1 cellular context compared by ENCODE assay signal in the genomic region with DNA sequence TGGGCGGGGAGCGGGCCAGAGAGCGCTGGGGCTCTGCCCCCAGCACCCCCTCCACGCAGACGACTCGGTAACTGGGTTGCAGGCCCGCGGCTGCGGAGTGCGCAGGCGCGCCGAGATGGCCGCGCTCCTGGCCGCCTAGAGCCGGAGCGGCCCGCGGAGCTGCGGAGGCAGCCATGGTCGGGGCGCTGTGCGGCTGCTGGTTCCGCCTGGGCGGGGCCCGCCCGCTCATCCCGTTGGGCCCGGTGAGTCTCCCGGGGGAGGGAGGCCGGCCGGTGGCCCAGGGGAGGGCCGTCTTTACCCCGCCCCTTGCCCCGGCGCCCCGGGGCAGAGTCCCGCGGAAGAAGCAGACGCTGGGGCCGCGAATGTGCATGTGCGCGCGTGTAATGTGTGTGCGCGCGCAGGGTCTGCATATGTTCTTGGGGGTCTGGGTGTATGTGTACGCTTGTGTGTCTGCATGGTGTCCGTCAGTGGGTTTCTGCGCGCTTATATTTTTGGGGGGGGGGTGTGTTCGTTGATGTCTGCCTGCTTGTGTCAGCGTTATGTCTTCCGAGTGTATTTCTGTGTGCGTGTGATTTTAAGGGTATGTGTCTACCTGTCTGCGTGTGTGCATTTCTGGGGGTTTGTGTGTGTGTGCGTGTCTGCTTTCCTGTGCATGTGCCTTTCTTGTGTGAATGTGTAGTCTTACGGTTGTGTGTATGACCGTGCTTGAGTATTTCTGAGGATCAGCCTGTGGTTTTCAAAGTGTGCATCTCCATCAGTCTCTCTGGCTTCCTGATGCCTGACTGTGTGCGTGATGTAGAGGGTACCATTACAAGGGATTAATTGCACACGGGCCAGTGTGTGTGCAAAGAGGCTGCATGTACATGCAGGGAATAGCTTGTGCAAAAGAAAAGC.
TF ChIP-seq lines count a peak whose summit lies in the region.

A gene (plus strand): TSS at position 102 of the 894 bp plus-strand sequence. CDS start 72 bp downstream, at position 174.

TF ChIP-seq in K562, 482 proteins besides CTCF, POLR2A, EP300 and RAD21 (continued from another document and continues in another):
- TF ChIP-seq, protein P1, sequence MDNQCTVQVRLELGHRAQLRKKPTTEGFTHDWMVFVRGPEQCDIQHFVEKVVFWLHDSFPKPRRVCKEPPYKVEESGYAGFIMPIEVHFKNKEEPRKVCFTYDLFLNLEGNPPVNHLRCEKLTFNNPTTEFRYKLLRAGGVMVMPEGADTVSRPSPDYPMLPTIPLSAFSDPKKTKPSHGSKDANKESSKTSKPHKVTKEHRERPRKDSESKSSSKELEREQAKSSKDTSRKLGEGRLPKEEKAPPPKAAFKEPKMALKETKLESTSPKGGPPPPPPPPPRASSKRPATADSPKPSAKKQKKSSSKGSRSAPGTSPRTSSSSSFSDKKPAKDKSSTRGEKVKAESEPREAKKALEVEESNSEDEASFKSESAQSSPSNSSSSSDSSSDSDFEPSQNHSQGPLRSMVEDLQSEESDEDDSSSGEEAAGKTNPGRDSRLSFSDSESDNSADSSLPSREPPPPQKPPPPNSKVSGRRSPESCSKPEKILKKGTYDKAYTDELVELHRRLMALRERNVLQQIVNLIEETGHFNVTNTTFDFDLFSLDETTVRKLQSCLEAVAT (IDR thresholded peaks at IDR 0.05): peak; percentile 31 to 72; a peak in 1 of 4 replicates
- TF ChIP-seq ARHGAP35 (IDR thresholded peaks at IDR 0.05; ENCODE audit: partially characterized antibody) (peak; percentile 49), ZBTB7A (IDR thresholded peaks at IDR 0.05; ENCODE audit: borderline replicate concordance, control insufficient read depth, low read depth, low read length) (peak; percentile 34; the same call in 1 of the 2 replicates), POLR2G (IDR thresholded peaks at IDR 0.05; ENCODE audit: low read depth, low read length) (peak; percentile 92), MTA3 (IDR thresholded peaks at IDR 0.05; ENCODE audit: borderline replicate concordance) (0 out of 2 replicates have a peak, but pooled peaks have one; percentile 13), SMARCA4 (IDR thresholded peaks at IDR 0.05) (peak; percentile 31; the same call in 1 of the 2 replicates), ZNF77 (CRISPR knock-in tag; IDR thresholded peaks at IDR 0.05) (no peak), SMAD4 (CRISPR knock-in tag; conservative IDR thresholded peaks at IDR 0.05) (peak; percentile 21), CTBP1 (IDR thresholded peaks at IDR 0.05; ENCODE audit: borderline replicate concordance) (peak; percentile 71), CREM (IDR thresholded peaks at IDR 0.05; ENCODE audit: low read depth) (peak; percentile 2; the same call in 1 of the 2 replicates), KDM1A (IDR thresholded peaks at IDR 0.05) (peak in 1 of 2 experiments; percentile 82; a peak in 2 of 4 replicates), NRF1 (conservative IDR thresholded peaks at IDR 0.05 in 1 of 2, IDR thresholded peaks at IDR 0.05 in 1 of 2) (peak; percentile 90), HMGN3 (IDR thresholded peaks at IDR 0.05; ENCODE audit: borderline replicate concordance, extremely low read depth, insufficient read length, low read depth, low read length) (peak; percentile 70), LARP7 (IDR thresholded peaks at IDR 0.05) (0 out of 2 replicates have a peak, but pooled peaks have one; percentile 61), EHMT2 (IDR thresholded peaks at IDR 0.05) (peak; percentile 19; the same call in 1 of the 2 replicates), RBBP5 (IDR thresholded peaks at IDR 0.05; ENCODE audit: borderline replicate concordance, insufficient read depth, low read length, poor library complexity, severe bottlenecking) (peak; percentile 39), CCNT2 (IDR thresholded peaks at IDR 0.05; ENCODE audit: borderline replicate concordance, extremely low read depth, insufficient read length, low read depth, low read length) (peak; percentile 60), ZNF551 (CRISPR knock-in tag; IDR thresholded peaks at IDR 0.05) (no peak)
- TF ChIP-seq, protein P2, sequence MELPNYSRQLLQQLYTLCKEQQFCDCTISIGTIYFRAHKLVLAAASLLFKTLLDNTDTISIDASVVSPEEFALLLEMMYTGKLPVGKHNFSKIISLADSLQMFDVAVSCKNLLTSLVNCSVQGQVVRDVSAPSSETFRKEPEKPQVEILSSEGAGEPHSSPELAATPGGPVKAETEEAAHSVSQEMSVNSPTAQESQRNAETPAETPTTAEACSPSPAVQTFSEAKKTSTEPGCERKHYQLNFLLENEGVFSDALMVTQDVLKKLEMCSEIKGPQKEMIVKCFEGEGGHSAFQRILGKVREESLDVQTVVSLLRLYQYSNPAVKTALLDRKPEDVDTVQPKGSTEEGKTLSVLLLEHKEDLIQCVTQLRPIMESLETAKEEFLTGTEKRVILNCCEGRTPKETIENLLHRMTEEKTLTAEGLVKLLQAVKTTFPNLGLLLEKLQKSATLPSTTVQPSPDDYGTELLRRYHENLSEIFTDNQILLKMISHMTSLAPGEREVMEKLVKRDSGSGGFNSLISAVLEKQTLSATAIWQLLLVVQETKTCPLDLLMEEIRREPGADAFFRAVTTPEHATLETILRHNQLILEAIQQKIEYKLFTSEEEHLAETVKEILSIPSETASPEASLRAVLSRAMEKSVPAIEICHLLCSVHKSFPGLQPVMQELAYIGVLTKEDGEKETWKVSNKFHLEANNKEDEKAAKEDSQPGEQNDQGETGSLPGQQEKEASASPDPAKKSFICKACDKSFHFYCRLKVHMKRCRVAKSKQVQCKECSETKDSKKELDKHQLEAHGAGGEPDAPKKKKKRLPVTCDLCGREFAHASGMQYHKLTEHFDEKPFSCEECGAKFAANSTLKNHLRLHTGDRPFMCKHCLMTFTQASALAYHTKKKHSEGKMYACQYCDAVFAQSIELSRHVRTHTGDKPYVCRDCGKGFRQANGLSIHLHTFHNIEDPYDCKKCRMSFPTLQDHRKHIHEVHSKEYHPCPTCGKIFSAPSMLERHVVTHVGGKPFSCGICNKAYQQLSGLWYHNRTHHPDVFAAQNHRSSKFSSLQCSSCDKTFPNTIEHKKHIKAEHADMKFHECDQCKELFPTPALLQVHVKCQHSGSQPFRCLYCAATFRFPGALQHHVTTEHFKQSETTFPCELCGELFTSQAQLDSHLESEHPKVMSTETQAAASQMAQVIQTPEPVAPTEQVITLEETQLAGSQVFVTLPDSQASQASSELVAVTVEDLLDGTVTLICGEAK (IDR thresholded peaks at IDR 0.05): peak; percentile 57
- TF ChIP-seq, protein P2 (CRISPR knock-in tag; IDR thresholded peaks at IDR 0.05): no peak
- TF ChIP-seq, protein P3, sequence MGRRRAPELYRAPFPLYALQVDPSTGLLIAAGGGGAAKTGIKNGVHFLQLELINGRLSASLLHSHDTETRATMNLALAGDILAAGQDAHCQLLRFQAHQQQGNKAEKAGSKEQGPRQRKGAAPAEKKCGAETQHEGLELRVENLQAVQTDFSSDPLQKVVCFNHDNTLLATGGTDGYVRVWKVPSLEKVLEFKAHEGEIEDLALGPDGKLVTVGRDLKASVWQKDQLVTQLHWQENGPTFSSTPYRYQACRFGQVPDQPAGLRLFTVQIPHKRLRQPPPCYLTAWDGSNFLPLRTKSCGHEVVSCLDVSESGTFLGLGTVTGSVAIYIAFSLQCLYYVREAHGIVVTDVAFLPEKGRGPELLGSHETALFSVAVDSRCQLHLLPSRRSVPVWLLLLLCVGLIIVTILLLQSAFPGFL (CRISPR knock-in tag; IDR thresholded peaks at IDR 0.05): no peak
- TF ChIP-seq, protein P4, sequence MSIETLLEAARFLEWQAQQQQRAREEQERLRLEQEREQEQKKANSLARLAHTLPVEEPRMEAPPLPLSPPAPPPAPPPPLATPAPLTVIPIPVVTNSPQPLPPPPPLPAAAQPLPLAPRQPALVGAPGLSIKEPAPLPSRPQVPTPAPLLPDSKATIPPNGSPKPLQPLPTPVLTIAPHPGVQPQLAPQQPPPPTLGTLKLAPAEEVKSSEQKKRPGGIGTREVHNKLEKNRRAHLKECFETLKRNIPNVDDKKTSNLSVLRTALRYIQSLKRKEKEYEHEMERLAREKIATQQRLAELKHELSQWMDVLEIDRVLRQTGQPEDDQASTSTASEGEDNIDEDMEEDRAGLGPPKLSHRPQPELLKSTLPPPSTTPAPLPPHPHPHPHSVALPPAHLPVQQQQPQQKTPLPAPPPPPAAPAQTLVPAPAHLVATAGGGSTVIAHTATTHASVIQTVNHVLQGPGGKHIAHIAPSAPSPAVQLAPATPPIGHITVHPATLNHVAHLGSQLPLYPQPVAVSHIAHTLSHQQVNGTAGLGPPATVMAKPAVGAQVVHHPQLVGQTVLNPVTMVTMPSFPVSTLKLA (conservative IDR thresholded peaks at IDR 0.05): peak in 1 of 2 experiments; percentile 34; a peak in 1 of 4 replicates
- TF ChIP-seq, protein P5, sequence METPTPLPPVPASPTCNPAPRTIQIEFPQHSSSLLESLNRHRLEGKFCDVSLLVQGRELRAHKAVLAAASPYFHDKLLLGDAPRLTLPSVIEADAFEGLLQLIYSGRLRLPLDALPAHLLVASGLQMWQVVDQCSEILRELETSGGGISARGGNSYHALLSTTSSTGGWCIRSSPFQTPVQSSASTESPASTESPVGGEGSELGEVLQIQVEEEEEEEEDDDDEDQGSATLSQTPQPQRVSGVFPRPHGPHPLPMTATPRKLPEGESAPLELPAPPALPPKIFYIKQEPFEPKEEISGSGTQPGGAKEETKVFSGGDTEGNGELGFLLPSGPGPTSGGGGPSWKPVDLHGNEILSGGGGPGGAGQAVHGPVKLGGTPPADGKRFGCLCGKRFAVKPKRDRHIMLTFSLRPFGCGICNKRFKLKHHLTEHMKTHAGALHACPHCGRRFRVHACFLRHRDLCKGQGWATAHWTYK (CRISPR knock-in tag; IDR thresholded peaks at IDR 0.05): peak; percentile 21; the same call in 1 of the 2 replicates
- TF ChIP-seq, protein P6, sequence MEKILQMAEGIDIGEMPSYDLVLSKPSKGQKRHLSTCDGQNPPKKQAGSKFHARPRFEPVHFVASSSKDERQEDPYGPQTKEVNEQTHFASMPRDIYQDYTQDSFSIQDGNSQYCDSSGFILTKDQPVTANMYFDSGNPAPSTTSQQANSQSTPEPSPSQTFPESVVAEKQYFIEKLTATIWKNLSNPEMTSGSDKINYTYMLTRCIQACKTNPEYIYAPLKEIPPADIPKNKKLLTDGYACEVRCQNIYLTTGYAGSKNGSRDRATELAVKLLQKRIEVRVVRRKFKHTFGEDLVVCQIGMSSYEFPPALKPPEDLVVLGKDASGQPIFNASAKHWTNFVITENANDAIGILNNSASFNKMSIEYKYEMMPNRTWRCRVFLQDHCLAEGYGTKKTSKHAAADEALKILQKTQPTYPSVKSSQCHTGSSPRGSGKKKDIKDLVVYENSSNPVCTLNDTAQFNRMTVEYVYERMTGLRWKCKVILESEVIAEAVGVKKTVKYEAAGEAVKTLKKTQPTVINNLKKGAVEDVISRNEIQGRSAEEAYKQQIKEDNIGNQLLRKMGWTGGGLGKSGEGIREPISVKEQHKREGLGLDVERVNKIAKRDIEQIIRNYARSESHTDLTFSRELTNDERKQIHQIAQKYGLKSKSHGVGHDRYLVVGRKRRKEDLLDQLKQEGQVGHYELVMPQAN (IDR thresholded peaks at IDR 0.05; ENCODE audit: borderline replicate concordance): peak; percentile 68; the same call in 1 of the 2 replicates
- TF ChIP-seq, protein P7, sequence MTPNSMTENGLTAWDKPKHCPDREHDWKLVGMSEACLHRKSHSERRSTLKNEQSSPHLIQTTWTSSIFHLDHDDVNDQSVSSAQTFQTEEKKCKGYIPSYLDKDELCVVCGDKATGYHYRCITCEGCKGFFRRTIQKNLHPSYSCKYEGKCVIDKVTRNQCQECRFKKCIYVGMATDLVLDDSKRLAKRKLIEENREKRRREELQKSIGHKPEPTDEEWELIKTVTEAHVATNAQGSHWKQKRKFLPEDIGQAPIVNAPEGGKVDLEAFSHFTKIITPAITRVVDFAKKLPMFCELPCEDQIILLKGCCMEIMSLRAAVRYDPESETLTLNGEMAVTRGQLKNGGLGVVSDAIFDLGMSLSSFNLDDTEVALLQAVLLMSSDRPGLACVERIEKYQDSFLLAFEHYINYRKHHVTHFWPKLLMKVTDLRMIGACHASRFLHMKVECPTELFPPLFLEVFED (CRISPR knock-in tag; conservative IDR thresholded peaks at IDR 0.05): 0 out of 2 replicates have a peak, but pooled peaks have one; percentile 65
- TF ChIP-seq, protein P8, sequence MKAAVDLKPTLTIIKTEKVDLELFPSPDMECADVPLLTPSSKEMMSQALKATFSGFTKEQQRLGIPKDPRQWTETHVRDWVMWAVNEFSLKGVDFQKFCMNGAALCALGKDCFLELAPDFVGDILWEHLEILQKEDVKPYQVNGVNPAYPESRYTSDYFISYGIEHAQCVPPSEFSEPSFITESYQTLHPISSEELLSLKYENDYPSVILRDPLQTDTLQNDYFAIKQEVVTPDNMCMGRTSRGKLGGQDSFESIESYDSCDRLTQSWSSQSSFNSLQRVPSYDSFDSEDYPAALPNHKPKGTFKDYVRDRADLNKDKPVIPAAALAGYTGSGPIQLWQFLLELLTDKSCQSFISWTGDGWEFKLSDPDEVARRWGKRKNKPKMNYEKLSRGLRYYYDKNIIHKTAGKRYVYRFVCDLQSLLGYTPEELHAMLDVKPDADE (conservative IDR thresholded peaks at IDR 0.05; ENCODE audit: control insufficient read depth, low read depth, low read length): 0 out of 2 replicates have a peak, but pooled peaks have one; percentile 53
